ENCODE assay signal across 1 cellular context in the genomic region with DNA sequence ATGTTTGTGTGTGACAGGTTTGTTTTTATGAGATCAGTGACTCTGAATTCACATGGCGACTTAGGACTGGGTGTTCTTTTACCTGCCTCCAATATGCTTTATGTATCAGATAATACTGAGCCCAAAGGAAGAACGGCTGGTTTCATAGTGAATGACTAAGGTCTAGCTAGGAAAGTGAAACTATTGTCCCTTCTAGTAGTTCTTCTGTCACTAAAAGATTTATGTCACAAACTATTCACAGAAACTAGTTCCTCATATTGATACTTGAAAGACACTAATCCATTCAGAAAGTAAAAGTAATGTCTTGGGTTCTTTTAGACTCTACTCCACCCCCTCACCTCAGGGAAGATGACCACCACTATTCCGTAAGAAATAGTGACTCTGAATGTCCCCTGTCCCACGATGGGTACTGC.
TF ChIP-seq lines count a peak whose summit lies in the region.

No MANE protein-coding gene starts in this region.

TF ChIP-seq in K562, 482 proteins besides CTCF, POLR2A, EP300 and RAD21 (continued from another document):
- TF ChIP-seq, protein P1, sequence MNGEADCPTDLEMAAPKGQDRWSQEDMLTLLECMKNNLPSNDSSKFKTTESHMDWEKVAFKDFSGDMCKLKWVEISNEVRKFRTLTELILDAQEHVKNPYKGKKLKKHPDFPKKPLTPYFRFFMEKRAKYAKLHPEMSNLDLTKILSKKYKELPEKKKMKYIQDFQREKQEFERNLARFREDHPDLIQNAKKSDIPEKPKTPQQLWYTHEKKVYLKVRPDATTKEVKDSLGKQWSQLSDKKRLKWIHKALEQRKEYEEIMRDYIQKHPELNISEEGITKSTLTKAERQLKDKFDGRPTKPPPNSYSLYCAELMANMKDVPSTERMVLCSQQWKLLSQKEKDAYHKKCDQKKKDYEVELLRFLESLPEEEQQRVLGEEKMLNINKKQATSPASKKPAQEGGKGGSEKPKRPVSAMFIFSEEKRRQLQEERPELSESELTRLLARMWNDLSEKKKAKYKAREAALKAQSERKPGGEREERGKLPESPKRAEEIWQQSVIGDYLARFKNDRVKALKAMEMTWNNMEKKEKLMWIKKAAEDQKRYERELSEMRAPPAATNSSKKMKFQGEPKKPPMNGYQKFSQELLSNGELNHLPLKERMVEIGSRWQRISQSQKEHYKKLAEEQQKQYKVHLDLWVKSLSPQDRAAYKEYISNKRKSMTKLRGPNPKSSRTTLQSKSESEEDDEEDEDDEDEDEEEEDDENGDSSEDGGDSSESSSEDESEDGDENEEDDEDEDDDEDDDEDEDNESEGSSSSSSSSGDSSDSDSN (IDR thresholded peaks at IDR 0.05; ENCODE audit: borderline replicate concordance in 1 of 2, low read depth in 2 of 2, low read length in 2 of 2), result no peak
- TF ChIP-seq, protein P2, sequence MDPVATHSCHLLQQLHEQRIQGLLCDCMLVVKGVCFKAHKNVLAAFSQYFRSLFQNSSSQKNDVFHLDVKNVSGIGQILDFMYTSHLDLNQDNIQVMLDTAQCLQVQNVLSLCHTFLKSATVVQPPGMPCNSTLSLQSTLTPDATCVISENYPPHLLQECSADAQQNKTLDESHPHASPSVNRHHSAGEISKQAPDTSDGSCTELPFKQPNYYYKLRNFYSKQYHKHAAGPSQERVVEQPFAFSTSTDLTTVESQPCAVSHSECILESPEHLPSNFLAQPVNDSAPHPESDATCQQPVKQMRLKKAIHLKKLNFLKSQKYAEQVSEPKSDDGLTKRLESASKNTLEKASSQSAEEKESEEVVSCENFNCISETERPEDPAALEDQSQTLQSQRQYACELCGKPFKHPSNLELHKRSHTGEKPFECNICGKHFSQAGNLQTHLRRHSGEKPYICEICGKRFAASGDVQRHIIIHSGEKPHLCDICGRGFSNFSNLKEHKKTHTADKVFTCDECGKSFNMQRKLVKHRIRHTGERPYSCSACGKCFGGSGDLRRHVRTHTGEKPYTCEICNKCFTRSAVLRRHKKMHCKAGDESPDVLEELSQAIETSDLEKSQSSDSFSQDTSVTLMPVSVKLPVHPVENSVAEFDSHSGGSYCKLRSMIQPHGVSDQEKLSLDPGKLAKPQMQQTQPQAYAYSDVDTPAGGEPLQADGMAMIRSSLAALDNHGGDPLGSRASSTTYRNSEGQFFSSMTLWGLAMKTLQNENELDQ (CRISPR knock-in tag; IDR thresholded peaks at IDR 0.05; ENCODE audit: borderline replicate concordance), result no peak
- TF ChIP-seq CBX1 (IDR thresholded peaks at IDR 0.05; ENCODE audit: low read depth) (no peak), SRSF1 (IDR thresholded peaks at IDR 0.05; ENCODE audit: low read depth, low read length) (no peak), ZNF444 (CRISPR knock-in tag; IDR thresholded peaks at IDR 0.05) (no peak), SMARCE1 (IDR thresholded peaks at IDR 0.05) (no peak), HDAC8 (tag; IDR thresholded peaks at IDR 0.05) (no peak)
- TF ChIP-seq, protein P3, sequence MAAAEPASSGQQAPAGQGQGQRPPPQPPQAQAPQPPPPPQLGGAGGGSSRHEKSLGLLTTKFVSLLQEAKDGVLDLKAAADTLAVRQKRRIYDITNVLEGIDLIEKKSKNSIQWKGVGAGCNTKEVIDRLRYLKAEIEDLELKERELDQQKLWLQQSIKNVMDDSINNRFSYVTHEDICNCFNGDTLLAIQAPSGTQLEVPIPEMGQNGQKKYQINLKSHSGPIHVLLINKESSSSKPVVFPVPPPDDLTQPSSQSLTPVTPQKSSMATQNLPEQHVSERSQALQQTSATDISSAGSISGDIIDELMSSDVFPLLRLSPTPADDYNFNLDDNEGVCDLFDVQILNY (CRISPR knock-in tag; IDR thresholded peaks at IDR 0.05), result no peak
- TF ChIP-seq, protein P4, sequence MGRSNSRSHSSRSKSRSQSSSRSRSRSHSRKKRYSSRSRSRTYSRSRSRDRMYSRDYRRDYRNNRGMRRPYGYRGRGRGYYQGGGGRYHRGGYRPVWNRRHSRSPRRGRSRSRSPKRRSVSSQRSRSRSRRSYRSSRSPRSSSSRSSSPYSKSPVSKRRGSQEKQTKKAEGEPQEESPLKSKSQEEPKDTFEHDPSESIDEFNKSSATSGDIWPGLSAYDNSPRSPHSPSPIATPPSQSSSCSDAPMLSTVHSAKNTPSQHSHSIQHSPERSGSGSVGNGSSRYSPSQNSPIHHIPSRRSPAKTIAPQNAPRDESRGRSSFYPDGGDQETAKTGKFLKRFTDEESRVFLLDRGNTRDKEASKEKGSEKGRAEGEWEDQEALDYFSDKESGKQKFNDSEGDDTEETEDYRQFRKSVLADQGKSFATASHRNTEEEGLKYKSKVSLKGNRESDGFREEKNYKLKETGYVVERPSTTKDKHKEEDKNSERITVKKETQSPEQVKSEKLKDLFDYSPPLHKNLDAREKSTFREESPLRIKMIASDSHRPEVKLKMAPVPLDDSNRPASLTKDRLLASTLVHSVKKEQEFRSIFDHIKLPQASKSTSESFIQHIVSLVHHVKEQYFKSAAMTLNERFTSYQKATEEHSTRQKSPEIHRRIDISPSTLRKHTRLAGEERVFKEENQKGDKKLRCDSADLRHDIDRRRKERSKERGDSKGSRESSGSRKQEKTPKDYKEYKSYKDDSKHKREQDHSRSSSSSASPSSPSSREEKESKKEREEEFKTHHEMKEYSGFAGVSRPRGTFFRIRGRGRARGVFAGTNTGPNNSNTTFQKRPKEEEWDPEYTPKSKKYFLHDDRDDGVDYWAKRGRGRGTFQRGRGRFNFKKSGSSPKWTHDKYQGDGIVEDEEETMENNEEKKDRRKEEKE (IDR thresholded peaks at IDR 0.05; ENCODE audit: borderline replicate concordance in 1 of 2, control insufficient read depth in 1 of 2, low read depth in 2 of 2, low read length in 1 of 2), result no peak
- TF ChIP-seq, protein P5, sequence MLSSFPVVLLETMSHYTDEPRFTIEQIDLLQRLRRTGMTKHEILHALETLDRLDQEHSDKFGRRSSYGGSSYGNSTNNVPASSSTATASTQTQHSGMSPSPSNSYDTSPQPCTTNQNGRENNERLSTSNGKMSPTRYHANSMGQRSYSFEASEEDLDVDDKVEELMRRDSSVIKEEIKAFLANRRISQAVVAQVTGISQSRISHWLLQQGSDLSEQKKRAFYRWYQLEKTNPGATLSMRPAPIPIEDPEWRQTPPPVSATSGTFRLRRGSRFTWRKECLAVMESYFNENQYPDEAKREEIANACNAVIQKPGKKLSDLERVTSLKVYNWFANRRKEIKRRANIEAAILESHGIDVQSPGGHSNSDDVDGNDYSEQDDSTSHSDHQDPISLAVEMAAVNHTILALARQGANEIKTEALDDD (IDR thresholded peaks at IDR 0.05), result peak; percentile 33; the same call in 1 of the 2 replicates
